Comparison of ENCODE assay signal across 30 cellular contexts in genomic region chr6:130644175-130644574, GRCh38.
"Had no signal": no experiment of that assay in that cellular context is flagged by ENCODE, and none has a peak within 500 bp of the region (broad histone marks: within the 10 kb centered on the region; RNA-seq: fewer than 3 reads in every experiment).

No MANE protein-coding gene starts in this region.

- ATAC-seq: activated naive CD4-positive, alpha-beta T cell treated with anti-CD3 and anti-CD28 coated beads, Interleukin-2, amount 50 U/mL, for 72 hours; activated naive CD8-positive, alpha-beta T cell treated with anti-CD3 and anti-CD28 coated beads, Interleukin-2, amount 50 U/mL, for 24 hours; activated T-cell treated with anti-CD3 and anti-CD28 coated beads, Interleukin-2, amount 50 U/mL, for 4 hours; activated T-cell treated with anti-CD3 and anti-CD28 coated beads, Interleukin-2, amount 50 U/mL, for 72 hours; activated T-helper 17 cell treated with anti-CD3 and anti-CD28 coated beads, Interleukin-2, amount 50 U/mL, for 72 hours; body of pancreas had no signal

- H3K36me3 ChIP-seq: adrenal gland, ascending aorta, brain microvascular endothelial cell, breast epithelium, cardiac muscle cell had no signal

- H3K4me3 ChIP-seq: adrenal gland, ascending aorta, body of pancreas, breast epithelium, cardiac muscle cell had no signal

- H3K27ac ChIP-seq: adrenal gland, ascending aorta, body of pancreas, brain microvascular endothelial cell, breast epithelium, cardiac muscle cell had no signal

- H3K4me1 ChIP-seq: adrenal gland, ascending aorta, body of pancreas, breast epithelium had no signal

- H3K9me3 ChIP-seq: ascending aorta had no signal

- DNase-seq: activated effector memory CD4-positive, alpha-beta T cell treated with anti-CD3 and anti-CD28 coated beads, Interleukin-2, amount 50 U/mL, for 16 hours; activated effector memory CD4-positive, alpha-beta T cell treated with Interleukin-2 at 50 U/mL for 16 hours; activated gamma-delta T cell; activated gamma-delta T cell treated with Interleukin-2 at 50 U/mL for 16 hours; activated naive CD4-positive, alpha-beta T cell; activated naive CD4-positive, alpha-beta T cell treated with anti-CD3 and anti-CD28 coated beads for 36 hours; activated naive CD4-positive, alpha-beta T cell treated with anti-CD3 and anti-CD28 coated beads, Interleukin-2, amount 10 ng/mL, durations not matched to agents 7 days and 5 days; activated naive CD4-positive, alpha-beta T cell treated with anti-CD3 and anti-CD28 coated beads, Interleukin-2, amount 50 U/mL, for 16 hours; activated naive CD4-positive, alpha-beta T cell treated with Interleukin-2 at 50 U/mL for 16 hours; activated naive CD8-positive, alpha-beta T cell treated with anti-CD3 and anti-CD28 coated beads for 36 hours; activated naive CD8-positive, alpha-beta T cell treated with anti-CD3 and anti-CD28 coated beads, Interleukin-2, amount 10 ng/mL, durations not matched to agents 7 days and 5 days; activated naive CD8-positive, alpha-beta T cell treated with anti-CD3 and anti-CD28 coated beads, Interleukin-2, amount 50 U/mL, for 24 hours; activated T-cell treated with anti-CD3 and anti-CD28 coated beads, Interleukin-2, amount 50 U/mL, for 24 hours; activated T-cell treated with anti-CD3 and anti-CD28 coated beads, Interleukin-2, amount 50 U/mL, for 4 hours; activated T-cell treated with anti-CD3 and anti-CD28 coated beads, Interleukin-2, amount 50 U/mL, for 48 hours; activated T-cell treated with anti-CD3 and anti-CD28 coated beads, Interleukin-2, amount 50 U/mL, for 72 hours; adrenal gland; amniotic stem cell; aorta; body of pancreas; brain microvascular endothelial cell; central memory CD4-positive, alpha-beta T cell; cerebellar nuclear complex had no signal

- FAIRE-seq: astrocyte, bronchial epithelial cell had no signal

- H3K27me3 ChIP-seq: adrenal gland, ascending aorta, body of pancreas, brain microvascular endothelial cell, breast epithelium, cardiac muscle cell had no signal
